Comparison of ENCODE assay signal across 1 cellular context in the genomic region with DNA sequence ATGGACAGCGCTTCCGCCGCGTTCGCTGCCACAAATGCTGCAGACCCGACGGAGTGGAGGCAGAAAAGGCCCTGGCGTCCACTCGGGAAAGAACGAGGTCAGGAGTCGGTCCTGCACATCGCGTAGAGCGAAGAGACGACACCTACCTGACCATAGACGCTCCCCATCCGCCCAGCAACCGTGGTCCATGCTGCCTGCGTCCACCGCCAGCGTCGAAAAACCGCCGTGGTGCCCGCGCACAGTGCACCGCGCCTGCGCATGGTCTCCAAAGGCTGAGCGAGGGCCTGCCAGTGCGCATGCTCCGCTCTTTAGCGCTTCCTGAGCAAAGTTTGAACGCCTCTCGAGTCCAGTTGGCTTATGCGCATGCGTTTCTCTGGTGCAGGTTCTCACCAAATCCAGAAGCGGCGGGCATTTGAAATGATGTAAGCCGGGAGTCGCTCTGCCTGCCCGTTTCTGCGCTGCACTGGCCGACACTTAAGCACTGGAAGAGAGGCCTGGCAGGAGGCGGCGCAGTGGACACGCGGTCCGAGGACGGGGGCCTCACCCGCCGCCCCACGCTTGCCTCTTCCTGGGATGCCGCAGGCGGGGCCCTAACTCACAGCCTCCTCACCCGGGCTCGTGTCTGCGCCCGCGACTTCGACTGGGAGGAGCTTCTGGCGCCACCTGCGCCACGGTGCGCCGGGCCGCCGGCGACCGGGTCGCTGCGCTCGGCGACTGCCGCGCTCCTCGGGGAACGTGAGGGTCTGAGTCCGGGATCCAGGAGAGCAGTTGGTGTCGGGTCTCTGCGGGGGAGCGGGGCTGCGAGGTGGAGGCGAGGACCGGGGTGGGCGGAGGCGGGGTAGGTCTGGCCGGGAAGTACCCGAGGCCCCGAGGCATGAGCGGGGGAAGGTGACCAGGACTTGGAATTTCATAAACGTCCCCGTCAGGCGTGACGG.
A peak's percentile ranks its signal among the peaks of the same experiment; 100 is the strongest.
TF ChIP-seq lines count a peak whose summit lies in the region.

A gene with protein sequence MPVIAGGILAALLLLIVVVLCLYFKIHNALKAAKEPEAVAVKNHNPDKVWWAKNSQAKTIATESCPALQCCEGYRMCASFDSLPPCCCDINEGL (minus strand): TSS at position 243 of the 935 bp plus-strand sequence. CDS start 29,066 bp downstream, outside the sequence.

TF ChIP-seq in K562, 482 proteins besides CTCF, POLR2A, EP300 and RAD21 (continued from another document and continues in another):
- TF ChIP-seq, protein P1, sequence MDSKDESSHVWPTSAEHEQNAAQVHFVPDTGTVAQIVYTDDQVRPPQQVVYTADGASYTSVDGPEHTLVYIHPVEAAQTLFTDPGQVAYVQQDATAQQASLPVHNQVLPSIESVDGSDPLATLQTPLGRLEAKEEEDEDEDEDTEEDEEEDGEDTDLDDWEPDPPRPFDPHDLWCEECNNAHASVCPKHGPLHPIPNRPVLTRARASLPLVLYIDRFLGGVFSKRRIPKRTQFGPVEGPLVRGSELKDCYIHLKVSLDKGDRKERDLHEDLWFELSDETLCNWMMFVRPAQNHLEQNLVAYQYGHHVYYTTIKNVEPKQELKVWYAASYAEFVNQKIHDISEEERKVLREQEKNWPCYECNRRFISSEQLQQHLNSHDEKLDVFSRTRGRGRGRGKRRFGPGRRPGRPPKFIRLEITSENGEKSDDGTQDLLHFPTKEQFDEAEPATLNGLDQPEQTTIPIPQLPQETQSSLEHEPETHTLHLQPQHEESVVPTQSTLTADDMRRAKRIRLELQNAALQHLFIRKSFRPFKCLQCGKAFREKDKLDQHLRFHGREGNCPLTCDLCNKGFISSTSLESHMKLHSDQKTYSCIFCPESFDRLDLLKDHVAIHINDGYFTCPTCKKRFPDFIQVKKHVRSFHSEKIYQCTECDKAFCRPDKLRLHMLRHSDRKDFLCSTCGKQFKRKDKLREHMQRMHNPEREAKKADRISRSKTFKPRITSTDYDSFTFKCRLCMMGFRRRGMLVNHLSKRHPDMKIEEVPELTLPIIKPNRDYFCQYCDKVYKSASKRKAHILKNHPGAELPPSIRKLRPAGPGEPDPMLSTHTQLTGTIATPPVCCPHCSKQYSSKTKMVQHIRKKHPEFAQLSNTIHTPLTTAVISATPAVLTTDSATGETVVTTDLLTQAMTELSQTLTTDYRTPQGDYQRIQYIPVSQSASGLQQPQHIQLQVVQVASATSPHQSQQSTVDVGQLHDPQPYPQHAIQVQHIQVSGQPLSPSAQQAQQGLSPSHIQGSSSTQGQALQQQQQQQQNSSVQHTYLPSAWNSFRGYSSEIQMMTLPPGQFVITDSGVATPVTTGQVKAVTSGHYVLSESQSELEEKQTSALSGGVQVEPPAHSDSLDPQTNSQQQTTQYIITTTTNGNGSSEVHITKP (IDR thresholded peaks at IDR 0.05; ENCODE audit: partially characterized antibody) = peak; percentile 86
- TF ChIP-seq ZNF253 (CRISPR knock-in tag; conservative IDR thresholded peaks at IDR 0.05) (no peak), HDAC2 (IDR thresholded peaks at IDR 0.05) (no peak), HDAC1 (IDR thresholded peaks at IDR 0.05) (peak in 1 of 2 experiments; percentile 55; a peak in 2 of 4 replicates), RBBP5 (IDR thresholded peaks at IDR 0.05; ENCODE audit: borderline replicate concordance, insufficient read depth, low read length, poor library complexity, severe bottlenecking) (peak; percentile 72), BACH1 (tag; IDR thresholded peaks at IDR 0.05) (no peak), ZNF778 (CRISPR knock-in tag; IDR thresholded peaks at IDR 0.05) (no peak), ZNF134 (CRISPR knock-in tag; conservative IDR thresholded peaks at IDR 0.05) (no peak), ATF1 (CRISPR knock-in tag; IDR thresholded peaks at IDR 0.05) (no peak), ATF1 (tag; IDR thresholded peaks at IDR 0.05) (peak; percentile 57), NR3C1 (CRISPR knock-in tag; IDR thresholded peaks at IDR 0.05) (peak; percentile 25), ZNF77 (CRISPR knock-in tag; IDR thresholded peaks at IDR 0.05) (no peak), MCM3 (IDR thresholded peaks at IDR 0.05) (no peak), CTBP1 (IDR thresholded peaks at IDR 0.05; ENCODE audit: borderline replicate concordance) (peak; percentile 48; the same call in 1 of the 2 replicates), EP400 (IDR thresholded peaks at IDR 0.05) (peak; percentile 90), ATF7 (IDR thresholded peaks at IDR 0.05) (peak; percentile 83), ZNF175 (CRISPR knock-in tag; IDR thresholded peaks at IDR 0.05; ENCODE audit: low read depth) (no peak; the same call in 1 of the 2 replicates), NRF1 (conservative IDR thresholded peaks at IDR 0.05 in 1 of 2, IDR thresholded peaks at IDR 0.05 in 1 of 2) (peak; percentile 99), SPI1 (IDR thresholded peaks at IDR 0.05; ENCODE audit: borderline replicate concordance, low read depth, low read length) (0 out of 2 replicates have a peak, but pooled peaks have one; percentile 15), ZNF57 (CRISPR knock-in tag; IDR thresholded peaks at IDR 0.05) (no peak), ZKSCAN1 (IDR thresholded peaks at IDR 0.05; ENCODE audit: low read depth, low read length) (0 out of 2 replicates have a peak, but pooled peaks have one; percentile 21), PML (IDR thresholded peaks at IDR 0.05; ENCODE audit: low read length) (peak; percentile 17; the same call in 1 of the 2 replicates), MYC (IDR thresholded peaks at IDR 0.05; ENCODE audit: low read depth, low read length) (peak; percentile 79), MYC (CRISPR knock-in tag; IDR thresholded peaks at IDR 0.05; ENCODE audit: borderline replicate concordance, low read depth) (no peak), RFX7 (CRISPR knock-in tag; IDR thresholded peaks at IDR 0.05) (no peak), KLF13 (tag; IDR thresholded peaks at IDR 0.05; ENCODE audit: borderline replicate concordance, low read depth) (no peak), MYNN (IDR thresholded peaks at IDR 0.05) (no peak), MYNN (CRISPR knock-in tag; IDR thresholded peaks at IDR 0.05) (no peak), MBD2 (IDR thresholded peaks at IDR 0.05; ENCODE audit: borderline replicate concordance, low read depth) (peak; percentile 52; the same call in 1 of the 2 replicates), HNRNPLL (IDR thresholded peaks at IDR 0.05; ENCODE audit: low read depth, low read length, poor library complexity, severe bottlenecking) (peak; percentile 71), MXI1 (IDR thresholded peaks at IDR 0.05; ENCODE audit: low read depth, low read length) (0 out of 2 replicates have a peak, but pooled peaks have one; percentile 20), CBFA2T3 (IDR thresholded peaks at IDR 0.05) (no peak), SETDB1 (IDR thresholded peaks at IDR 0.05; ENCODE audit: low read length) (peak; percentile 66), TEAD1 (CRISPR knock-in tag; IDR thresholded peaks at IDR 0.05) (peak in 1 of 2 experiments; percentile 14; a peak in 1 of 4 replicates), CREM (IDR thresholded peaks at IDR 0.05; ENCODE audit: low read depth) (peak; percentile 45; the same call in 1 of the 2 replicates), TAF1 (IDR thresholded peaks at IDR 0.05; ENCODE audit: control insufficient read depth, extremely low read depth, insufficient read depth, low read length, severe bottlenecking) (peak; percentile 62)
- TF ChIP-seq, protein P2, sequence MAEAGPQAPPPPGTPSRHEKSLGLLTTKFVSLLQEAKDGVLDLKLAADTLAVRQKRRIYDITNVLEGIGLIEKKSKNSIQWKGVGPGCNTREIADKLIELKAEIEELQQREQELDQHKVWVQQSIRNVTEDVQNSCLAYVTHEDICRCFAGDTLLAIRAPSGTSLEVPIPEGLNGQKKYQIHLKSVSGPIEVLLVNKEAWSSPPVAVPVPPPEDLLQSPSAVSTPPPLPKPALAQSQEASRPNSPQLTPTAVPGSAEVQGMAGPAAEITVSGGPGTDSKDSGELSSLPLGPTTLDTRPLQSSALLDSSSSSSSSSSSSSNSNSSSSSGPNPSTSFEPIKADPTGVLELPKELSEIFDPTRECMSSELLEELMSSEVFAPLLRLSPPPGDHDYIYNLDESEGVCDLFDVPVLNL (CRISPR knock-in tag; IDR thresholded peaks at IDR 0.05; ENCODE audit: low read depth) = 0 out of 2 replicates have a peak, but pooled peaks have one; percentile 59
- TF ChIP-seq, protein P3, sequence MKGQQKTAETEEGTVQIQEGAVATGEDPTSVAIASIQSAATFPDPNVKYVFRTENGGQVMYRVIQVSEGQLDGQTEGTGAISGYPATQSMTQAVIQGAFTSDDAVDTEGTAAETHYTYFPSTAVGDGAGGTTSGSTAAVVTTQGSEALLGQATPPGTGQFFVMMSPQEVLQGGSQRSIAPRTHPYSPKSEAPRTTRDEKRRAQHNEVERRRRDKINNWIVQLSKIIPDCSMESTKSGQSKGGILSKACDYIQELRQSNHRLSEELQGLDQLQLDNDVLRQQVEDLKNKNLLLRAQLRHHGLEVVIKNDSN (CRISPR knock-in tag; IDR thresholded peaks at IDR 0.05) = no peak
- TF ChIP-seq, protein P4, sequence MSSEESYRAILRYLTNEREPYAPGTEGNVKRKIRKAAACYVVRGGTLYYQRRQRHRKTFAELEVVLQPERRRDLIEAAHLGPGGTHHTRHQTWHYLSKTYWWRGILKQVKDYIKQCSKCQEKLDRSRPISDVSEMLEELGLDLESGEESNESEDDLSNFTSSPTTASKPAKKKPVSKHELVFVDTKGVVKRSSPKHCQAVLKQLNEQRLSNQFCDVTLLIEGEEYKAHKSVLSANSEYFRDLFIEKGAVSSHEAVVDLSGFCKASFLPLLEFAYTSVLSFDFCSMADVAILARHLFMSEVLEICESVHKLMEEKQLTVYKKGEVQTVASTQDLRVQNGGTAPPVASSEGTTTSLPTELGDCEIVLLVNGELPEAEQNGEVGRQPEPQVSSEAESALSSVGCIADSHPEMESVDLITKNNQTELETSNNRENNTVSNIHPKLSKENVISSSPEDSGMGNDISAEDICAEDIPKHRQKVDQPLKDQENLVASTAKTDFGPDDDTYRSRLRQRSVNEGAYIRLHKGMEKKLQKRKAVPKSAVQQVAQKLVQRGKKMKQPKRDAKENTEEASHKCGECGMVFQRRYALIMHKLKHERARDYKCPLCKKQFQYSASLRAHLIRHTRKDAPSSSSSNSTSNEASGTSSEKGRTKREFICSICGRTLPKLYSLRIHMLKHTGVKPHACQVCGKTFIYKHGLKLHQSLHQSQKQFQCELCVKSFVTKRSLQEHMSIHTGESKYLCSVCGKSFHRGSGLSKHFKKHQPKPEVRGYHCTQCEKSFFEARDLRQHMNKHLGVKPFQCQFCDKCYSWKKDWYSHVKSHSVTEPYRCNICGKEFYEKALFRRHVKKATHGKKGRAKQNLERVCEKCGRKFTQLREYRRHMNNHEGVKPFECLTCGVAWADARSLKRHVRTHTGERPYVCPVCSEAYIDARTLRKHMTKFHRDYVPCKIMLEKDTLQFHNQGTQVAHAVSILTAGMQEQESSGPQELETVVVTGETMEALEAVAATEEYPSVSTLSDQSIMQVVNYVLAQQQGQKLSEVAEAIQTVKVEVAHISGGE (CRISPR knock-in tag; IDR thresholded peaks at IDR 0.05) = peak in 1 of 3 experiments; percentile 62; a peak in 1 of 6 replicates
- TF ChIP-seq, protein P5, sequence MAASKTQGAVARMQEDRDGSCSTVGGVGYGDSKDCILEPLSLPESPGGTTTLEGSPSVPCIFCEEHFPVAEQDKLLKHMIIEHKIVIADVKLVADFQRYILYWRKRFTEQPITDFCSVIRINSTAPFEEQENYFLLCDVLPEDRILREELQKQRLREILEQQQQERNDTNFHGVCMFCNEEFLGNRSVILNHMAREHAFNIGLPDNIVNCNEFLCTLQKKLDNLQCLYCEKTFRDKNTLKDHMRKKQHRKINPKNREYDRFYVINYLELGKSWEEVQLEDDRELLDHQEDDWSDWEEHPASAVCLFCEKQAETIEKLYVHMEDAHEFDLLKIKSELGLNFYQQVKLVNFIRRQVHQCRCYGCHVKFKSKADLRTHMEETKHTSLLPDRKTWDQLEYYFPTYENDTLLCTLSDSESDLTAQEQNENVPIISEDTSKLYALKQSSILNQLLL (CRISPR knock-in tag; IDR thresholded peaks at IDR 0.05; ENCODE audit: borderline replicate concordance) = no peak
- TF ChIP-seq, protein P6, sequence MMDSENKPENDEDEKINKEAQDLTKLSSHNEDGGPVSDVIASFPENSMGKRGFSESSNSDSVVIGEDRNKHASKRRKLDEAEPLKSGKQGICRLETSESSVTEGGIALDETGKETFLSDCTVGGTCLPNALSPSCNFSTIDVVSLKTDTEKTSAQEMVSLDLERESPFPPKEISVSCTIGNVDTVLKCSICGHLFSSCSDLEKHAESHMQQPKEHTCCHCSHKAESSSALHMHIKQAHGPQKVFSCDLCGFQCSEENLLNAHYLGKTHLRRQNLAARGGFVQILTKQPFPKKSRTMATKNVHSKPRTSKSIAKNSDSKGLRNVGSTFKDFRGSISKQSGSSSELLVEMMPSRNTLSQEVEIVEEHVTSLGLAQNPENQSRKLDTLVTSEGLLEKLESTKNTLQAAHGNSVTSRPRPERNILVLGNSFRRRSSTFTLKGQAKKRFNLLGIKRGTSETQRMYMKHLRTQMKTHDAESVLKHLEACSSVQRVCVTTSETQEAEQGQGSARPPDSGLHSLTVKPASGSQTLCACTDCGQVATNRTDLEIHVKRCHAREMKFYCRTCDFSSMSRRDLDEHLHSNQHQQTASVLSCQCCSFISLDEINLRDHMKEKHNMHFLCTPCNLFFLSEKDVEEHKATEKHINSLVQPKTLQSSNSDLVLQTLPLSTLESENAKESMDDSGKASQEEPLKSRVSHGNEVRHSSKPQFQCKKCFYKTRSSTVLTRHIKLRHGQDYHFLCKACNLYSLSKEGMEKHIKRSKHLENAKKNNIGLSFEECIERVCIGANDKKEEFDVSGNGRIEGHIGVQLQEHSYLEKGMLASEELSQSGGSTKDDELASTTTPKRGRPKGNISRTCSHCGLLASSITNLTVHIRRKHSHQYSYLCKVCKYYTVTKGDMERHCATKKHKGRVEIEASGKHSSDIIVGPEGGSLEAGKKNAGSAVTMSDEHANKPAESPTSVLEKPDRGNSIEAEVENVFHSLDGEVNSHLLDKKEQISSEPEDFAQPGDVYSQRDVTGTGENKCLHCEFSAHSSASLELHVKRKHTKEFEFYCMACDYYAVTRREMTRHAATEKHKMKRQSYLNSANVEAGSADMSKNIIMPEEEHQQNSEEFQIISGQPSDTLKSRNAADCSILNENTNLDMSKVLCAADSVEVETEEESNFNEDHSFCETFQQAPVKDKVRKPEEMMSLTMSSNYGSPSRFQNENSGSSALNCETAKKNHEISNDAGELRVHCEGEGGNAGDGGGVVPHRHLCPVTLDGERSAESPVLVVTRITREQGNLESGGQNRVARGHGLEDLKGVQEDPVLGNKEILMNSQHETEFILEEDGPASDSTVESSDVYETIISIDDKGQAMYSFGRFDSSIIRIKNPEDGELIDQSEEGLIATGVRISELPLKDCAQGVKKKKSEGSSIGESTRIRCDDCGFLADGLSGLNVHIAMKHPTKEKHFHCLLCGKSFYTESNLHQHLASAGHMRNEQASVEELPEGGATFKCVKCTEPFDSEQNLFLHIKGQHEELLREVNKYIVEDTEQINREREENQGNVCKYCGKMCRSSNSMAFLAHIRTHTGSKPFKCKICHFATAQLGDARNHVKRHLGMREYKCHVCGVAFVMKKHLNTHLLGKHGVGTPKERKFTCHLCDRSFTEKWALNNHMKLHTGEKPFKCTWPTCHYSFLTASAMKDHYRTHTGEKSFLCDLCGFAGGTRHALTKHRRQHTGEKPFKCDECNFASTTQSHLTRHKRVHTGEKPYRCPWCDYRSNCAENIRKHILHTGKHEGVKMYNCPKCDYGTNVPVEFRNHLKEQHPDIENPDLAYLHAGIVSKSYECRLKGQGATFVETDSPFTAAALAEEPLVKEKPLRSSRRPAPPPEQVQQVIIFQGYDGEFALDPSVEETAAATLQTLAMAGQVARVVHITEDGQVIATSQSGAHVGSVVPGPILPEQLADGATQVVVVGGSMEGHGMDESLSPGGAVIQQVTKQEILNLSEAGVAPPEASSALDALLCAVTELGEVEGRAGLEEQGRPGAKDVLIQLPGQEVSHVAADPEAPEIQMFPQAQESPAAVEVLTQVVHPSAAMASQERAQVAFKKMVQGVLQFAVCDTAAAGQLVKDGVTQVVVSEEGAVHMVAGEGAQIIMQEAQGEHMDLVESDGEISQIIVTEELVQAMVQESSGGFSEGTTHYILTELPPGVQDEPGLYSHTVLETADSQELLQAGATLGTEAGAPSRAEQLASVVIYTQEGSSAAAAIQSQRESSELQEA (IDR thresholded peaks at IDR 0.05; ENCODE audit: low read depth) = no peak
